In genomic region chr10:74151057-74151878, GRCh38 we compare ENCODE assay signal across 8 cellular contexts. TPM values are rescaled to one million over a fixed set of nuclear protein-coding genes. Genes with fewer than 3 reads are reported as not detected.
DNase-seq lines count a peak whose midpoint lies in the region; ATAC-seq and TF ChIP-seq lines count a peak whose summit lies in the region.

TSS of gene ADK (plus strand) at chr10:74151221. CDS start at chr10:74151279, 58 bp downstream.

- H3K9me3 ChIP-seq in CD4-positive, alpha-beta T cell (ENCODE audit: control insufficient read depth, low read length): no peaks in the 10 kb centered on the region
- no peaks in the 10 kb centered on the region for H3K9me3 ChIP-seq in effector memory CD4-positive, alpha-beta T cell (ENCODE audit: control insufficient read depth, low read length)

- peak within 1 kb of the TSS; percentile 91 for H3K4me3 ChIP-seq in effector memory CD4-positive, alpha-beta T cell (ENCODE audit: insufficient read depth, low read depth, low read length, poor library complexity, severe bottlenecking)

- POLR2A ChIA-PET in CD4-positive, alpha-beta T cell (lab: Charles Lee): interaction anchor here (0.8 to 2.9 kb wide), 22 partner anchors 11 to 1059 kb away, joined by 3 to 58 read pairs (median 6); partner anchors contain the start of genes CAMK2G, CHCHD1, SAMD8 and VDAC2

- peak within 1 kb of the TSS; percentile 70 for H3K27ac Mint-ChIP-seq in CD4-positive, alpha-beta T cell
- no peak within 1 kb of the TSS for H3K27ac Mint-ChIP-seq in memory B cell

- H3K36me3 ChIP-seq in effector memory CD4-positive, alpha-beta T cell (ENCODE audit: control insufficient read depth, insufficient read depth, low read length): no peaks in the 10 kb centered on the region

- peak; percentile 95 for ATAC-seq in CD4-positive, alpha-beta T cell (ENCODE audit: poor library complexity)
- ATAC-seq in GM19328 (IDR thresholded peaks at IDR 0.05; ENCODE audit: unreplicated experiment) (peak; percentile 78), HG03520 (IDR thresholded peaks at IDR 0.05; ENCODE audit: unreplicated experiment) (peak; percentile 72), memory B cell (ENCODE audit: low read depth) (peak; percentile 87)

- intact Hi-C loops in CD4-positive, alpha-beta T cell (cut with DNase I, micrococcal nuclease): loop anchor here (1.0 to 10.0 kb wide), 12 partner anchors 25 to 1081 kb away; partner anchors contain the start of genes CAMK2G (in 1 of the 2), CHCHD1 (in 1 of the 2), KAT6B (in 1 of the 2) and SAMD8 (in 1 of the 2)

- peak; percentile 42 for TF ChIP-seq CTCF in CD4-positive, alpha-beta T cell (IDR thresholded peaks at IDR 0.05)

- no peak within 1 kb of the TSS for H3K4me3 Mint-ChIP-seq in CD4-positive, alpha-beta T cell
- H3K4me3 Mint-ChIP-seq in memory B cell: no peak within 1 kb of the TSS

- peaks cover 12% of the 10 kb centered on the region for H3K36me3 Mint-ChIP-seq in CD4-positive, alpha-beta T cell (ENCODE audit: low read depth)
- H3K36me3 Mint-ChIP-seq in memory B cell: peaks cover 4% of the 10 kb centered on the region

- no peaks in the 10 kb centered on the region for H3K9me3 Mint-ChIP-seq in CD4-positive, alpha-beta T cell
- no peaks in the 10 kb centered on the region for H3K9me3 Mint-ChIP-seq in memory B cell

- CTCF ChIA-PET in CD4-positive, alpha-beta T cell (lab: Charles Lee): interaction anchor here (0.5 to 2.0 kb wide), 12 partner anchors 13 to 1084 kb away, joined by 3 to 11 read pairs (median 4); partner anchors contain the start of gene COMTD1

- no peaks in the 10 kb centered on the region for H3K27me3 ChIP-seq in CD4-positive, alpha-beta T cell (ENCODE audit: control insufficient read depth, insufficient read depth, low read length)
- no peaks in the 10 kb centered on the region for H3K27me3 ChIP-seq in effector memory CD4-positive, alpha-beta T cell (replicated peaks; ENCODE audit: control insufficient read depth, insufficient read depth, low read length, poor library complexity, severe bottlenecking)

- no peaks in the 10 kb centered on the region for H3K27me3 Mint-ChIP-seq in CD4-positive, alpha-beta T cell
- no peaks in the 10 kb centered on the region for H3K27me3 Mint-ChIP-seq in memory B cell

- H3K4me1 Mint-ChIP-seq in CD4-positive, alpha-beta T cell (ENCODE audit: low read depth): peaks cover 44% of the 10 kb centered on the region
- peaks cover 37% of the 10 kb centered on the region for H3K4me1 Mint-ChIP-seq in memory B cell

- H3K27ac ChIP-seq in CD4-positive, alpha-beta T cell (ENCODE audit: low read depth, low read length): peak within 1 kb of the TSS; percentile 77
- peak within 1 kb of the TSS; percentile 89 for H3K27ac ChIP-seq in effector memory CD4-positive, alpha-beta T cell (ENCODE audit: insufficient read depth, low read length, poor library complexity, severe bottlenecking)

- peaks cover 17% of the 10 kb centered on the region for H3K4me1 ChIP-seq in effector memory CD4-positive, alpha-beta T cell (ENCODE audit: control insufficient read depth, insufficient read depth, low read length, poor library complexity, severe bottlenecking)

- peak; percentile 98 to 100 (median 100) for DNase-seq in CD4-positive, alpha-beta T cell
- DNase-seq in NK-92 (lab: John Stamatoyannopoulos, UW; ENCODE audit: unreplicated experiment) (peak; percentile 98), memory B cell (ENCODE audit: low spot score in 2 of 2) (peak; percentile 97 to 99)
- peak; percentile 100 for DNase-seq in activated CD8-positive, alpha-beta memory T cell treated with anti-CD3 and anti-CD28 coated beads for 24 hours
- DNase-seq in effector memory CD4-positive, alpha-beta T cell: peak; percentile 99 to 100 (median 99)
- peak; percentile 100 for DNase-seq in stimulated activated CD8-positive, alpha-beta memory T cell treated with anti-CD3 and anti-CD28 coated beads, Interleukin-12 subunit alpha, Interleukin-12 subunit beta, amount 100 ng/mL, for 24 hours (ENCODE audit: extremely low read depth)

RNA-seq across cellular contexts. Expression of gene ADK, which starts in this region (rescaled TPM):
- 10 to 100 TPM; 15.3 to 17.6 TPM for total RNA-seq in CD4-positive, alpha-beta T cell

Comparison
In these comparisons a context has a peak if more than half of its experiments do, and no peak if none do; other contexts are left out.
1. Peak in every context shown above with its lines: DNase-seq, ATAC-seq, H3K4me3 ChIP-seq and H3K27ac ChIP-seq.